ENCODE assay signal across 1 cellular context in the genomic region with DNA sequence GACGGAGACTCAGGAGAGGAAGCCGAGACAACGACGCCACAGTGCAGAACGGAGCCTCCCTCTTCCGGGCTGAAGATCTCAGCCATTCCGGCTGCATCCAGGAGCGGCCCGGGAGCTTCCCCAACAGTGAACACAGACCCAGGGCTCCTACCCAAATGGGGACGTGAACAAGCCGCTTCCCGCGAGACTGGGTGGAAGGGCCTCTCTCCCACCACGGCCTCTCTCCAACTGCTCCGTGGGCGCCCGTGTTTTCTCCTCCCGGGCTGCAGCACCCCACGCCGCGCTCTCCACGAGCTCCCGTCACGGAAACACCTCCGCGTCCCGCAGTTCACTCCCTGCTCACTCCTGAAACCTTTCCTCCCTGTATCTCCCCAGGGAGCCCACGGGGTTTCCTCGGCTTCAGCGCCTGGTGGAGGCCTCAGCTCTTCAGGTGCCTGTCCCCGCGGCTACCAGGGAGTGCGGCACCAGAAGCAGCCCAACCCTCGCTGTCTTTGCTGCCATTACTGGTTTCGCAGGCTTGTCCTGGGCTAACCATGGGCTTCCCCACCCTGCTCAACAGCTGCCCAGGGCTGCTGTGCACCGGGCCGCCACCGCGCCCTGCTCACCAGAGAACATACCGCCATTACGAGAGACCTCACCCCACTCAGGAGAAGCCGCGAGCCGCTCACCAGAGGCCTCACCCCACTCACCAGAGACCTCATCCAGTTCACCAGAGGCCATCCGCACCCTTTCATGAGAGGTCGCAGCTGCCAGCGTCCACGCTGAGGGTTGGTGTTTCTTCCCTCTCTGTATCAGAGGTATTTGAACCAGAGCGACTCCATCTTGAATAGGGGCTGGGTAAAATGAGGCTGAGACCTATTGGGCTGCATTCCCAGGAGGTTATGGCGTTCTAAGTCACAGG.
TF ChIP-seq lines count a peak whose summit lies in the region.

No MANE protein-coding gene starts in this region.

TF ChIP-seq in K562, 482 proteins besides CTCF, POLR2A, EP300 and RAD21 (continued from another document):
- TF ChIP-seq, protein P1, sequence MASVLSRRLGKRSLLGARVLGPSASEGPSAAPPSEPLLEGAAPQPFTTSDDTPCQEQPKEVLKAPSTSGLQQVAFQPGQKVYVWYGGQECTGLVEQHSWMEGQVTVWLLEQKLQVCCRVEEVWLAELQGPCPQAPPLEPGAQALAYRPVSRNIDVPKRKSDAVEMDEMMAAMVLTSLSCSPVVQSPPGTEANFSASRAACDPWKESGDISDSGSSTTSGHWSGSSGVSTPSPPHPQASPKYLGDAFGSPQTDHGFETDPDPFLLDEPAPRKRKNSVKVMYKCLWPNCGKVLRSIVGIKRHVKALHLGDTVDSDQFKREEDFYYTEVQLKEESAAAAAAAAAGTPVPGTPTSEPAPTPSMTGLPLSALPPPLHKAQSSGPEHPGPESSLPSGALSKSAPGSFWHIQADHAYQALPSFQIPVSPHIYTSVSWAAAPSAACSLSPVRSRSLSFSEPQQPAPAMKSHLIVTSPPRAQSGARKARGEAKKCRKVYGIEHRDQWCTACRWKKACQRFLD (CRISPR knock-in tag; IDR thresholded peaks at IDR 0.05): peak; percentile 100
- no peak for TF ChIP-seq ZNF217 (CRISPR knock-in tag; IDR thresholded peaks at IDR 0.05)
- TF ChIP-seq, protein P2, sequence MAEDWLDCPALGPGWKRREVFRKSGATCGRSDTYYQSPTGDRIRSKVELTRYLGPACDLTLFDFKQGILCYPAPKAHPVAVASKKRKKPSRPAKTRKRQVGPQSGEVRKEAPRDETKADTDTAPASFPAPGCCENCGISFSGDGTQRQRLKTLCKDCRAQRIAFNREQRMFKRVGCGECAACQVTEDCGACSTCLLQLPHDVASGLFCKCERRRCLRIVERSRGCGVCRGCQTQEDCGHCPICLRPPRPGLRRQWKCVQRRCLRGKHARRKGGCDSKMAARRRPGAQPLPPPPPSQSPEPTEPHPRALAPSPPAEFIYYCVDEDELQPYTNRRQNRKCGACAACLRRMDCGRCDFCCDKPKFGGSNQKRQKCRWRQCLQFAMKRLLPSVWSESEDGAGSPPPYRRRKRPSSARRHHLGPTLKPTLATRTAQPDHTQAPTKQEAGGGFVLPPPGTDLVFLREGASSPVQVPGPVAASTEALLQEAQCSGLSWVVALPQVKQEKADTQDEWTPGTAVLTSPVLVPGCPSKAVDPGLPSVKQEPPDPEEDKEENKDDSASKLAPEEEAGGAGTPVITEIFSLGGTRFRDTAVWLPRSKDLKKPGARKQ (CRISPR knock-in tag; IDR thresholded peaks at IDR 0.05): peak; percentile 90
TF ChIP-seq in K562: peak in this region for 181.
